In genomic region chr5:149403923-149404745, GRCh38 we compare ENCODE assay signal across 16 cellular contexts. TPM values are rescaled to one million over a fixed set of nuclear protein-coding genes. Genes with fewer than 3 reads are reported as not detected.
DNase-seq lines count a peak whose midpoint lies in the region; ATAC-seq and TF ChIP-seq lines count a peak whose summit lies in the region.
"Had no signal": no experiment of that assay in that cellular context is flagged by ENCODE, and none has a peak within 500 bp of the region (broad histone marks: within the 10 kb centered on the region; RNA-seq: fewer than 3 reads in every experiment).

No MANE protein-coding gene starts in this region.

- H3K27ac ChIP-seq in AG04450 (ENCODE audit: low read depth, low read length), result peak overlapping the region; percentile 95

- peaks cover 7% of the 10 kb centered on the region for H3K36me3 Mint-ChIP-seq in osteocyte (ENCODE audit: unreplicated experiment)
- H3K36me3 Mint-ChIP-seq in progenitor cell of endocrine pancreas (ENCODE audit: insufficient read depth), result no peaks in the 10 kb centered on the region
- H3K36me3 Mint-ChIP-seq in effector memory CD8-positive, alpha-beta T cell (ENCODE audit: insufficient read depth), result no peaks in the 10 kb centered on the region
- H3K36me3 Mint-ChIP-seq in activated T-helper 2 cell treated with anti-CD3 and anti-CD28 coated beads, Interferon-gamma antibody, Interleukin-2, Interleukin-4, amounts not matched to agents 10 μg/mL and 5 μg/mL and 100 μg/mL, durations not matched to agents 14 hours and 24 hours and 36 hours (ENCODE audit: low read depth), result no peaks in the 10 kb centered on the region
- H3K36me3 Mint-ChIP-seq: activated naive CD4-positive, alpha-beta T cell treated with anti-CD3 and anti-CD28 coated beads, Interleukin-2, amount 50 U/mL, for 24 hours had no signal

- peak overlapping the region; percentile 93 for H3K27ac Mint-ChIP-seq in osteocyte (ENCODE audit: unreplicated experiment)
- H3K27ac Mint-ChIP-seq in progenitor cell of endocrine pancreas, result no peak overlapping the region
- peak overlapping the region in 1 of 2 donors; percentile 35 for H3K27ac Mint-ChIP-seq in effector memory CD8-positive, alpha-beta T cell
- no peak overlapping the region for H3K27ac Mint-ChIP-seq in activated T-helper 2 cell treated with anti-CD3 and anti-CD28 coated beads, Interferon-gamma antibody, Interleukin-2, Interleukin-4, amounts not matched to agents 10 μg/mL and 5 μg/mL and 100 μg/mL, durations not matched to agents 14 hours and 24 hours and 36 hours
- H3K27ac Mint-ChIP-seq: activated naive CD4-positive, alpha-beta T cell treated with anti-CD3 and anti-CD28 coated beads, Interleukin-2, amount 50 U/mL, for 24 hours had no signal

- H3K4me1 Mint-ChIP-seq in osteocyte (ENCODE audit: unreplicated experiment) (peaks cover 66% of the 10 kb centered on the region), progenitor cell of endocrine pancreas (ENCODE audit: low read depth) (peaks cover 2% of the 10 kb centered on the region)
- no peaks in the 10 kb centered on the region for H3K4me1 Mint-ChIP-seq in effector memory CD8-positive, alpha-beta T cell (ENCODE audit: low read depth in 2 of 2)
- H3K4me1 Mint-ChIP-seq in activated T-helper 2 cell treated with anti-CD3 and anti-CD28 coated beads, Interferon-gamma antibody, Interleukin-2, Interleukin-4, amounts not matched to agents 10 μg/mL and 5 μg/mL and 100 μg/mL, durations not matched to agents 14 hours and 24 hours and 36 hours (ENCODE audit: low read depth), result no peaks in the 10 kb centered on the region
- H3K4me1 Mint-ChIP-seq: activated naive CD4-positive, alpha-beta T cell treated with anti-CD3 and anti-CD28 coated beads, Interleukin-2, amount 50 U/mL, for 24 hours had no signal

- H3K27me3 Mint-ChIP-seq in osteocyte (ENCODE audit: unreplicated experiment) (no peaks in the 10 kb centered on the region), progenitor cell of endocrine pancreas (peaks cover 11% of the 10 kb centered on the region)
- peaks cover 29 to 80% of the 10 kb centered on the region in 2 donors for H3K27me3 Mint-ChIP-seq in effector memory CD8-positive, alpha-beta T cell
- H3K27me3 Mint-ChIP-seq in activated T-helper 2 cell treated with anti-CD3 and anti-CD28 coated beads, Interferon-gamma antibody, Interleukin-2, Interleukin-4, amounts not matched to agents 10 μg/mL and 5 μg/mL and 100 μg/mL, durations not matched to agents 14 hours and 24 hours and 36 hours (ENCODE audit: low read depth), result no peaks in the 10 kb centered on the region
- H3K27me3 Mint-ChIP-seq: activated naive CD4-positive, alpha-beta T cell treated with anti-CD3 and anti-CD28 coated beads, Interleukin-2, amount 50 U/mL, for 24 hours had no signal

- H3K9me3 Mint-ChIP-seq in osteocyte (ENCODE audit: unreplicated experiment), result no peaks in the 10 kb centered on the region
- H3K9me3 Mint-ChIP-seq in progenitor cell of endocrine pancreas (ENCODE audit: low read depth), result no peaks in the 10 kb centered on the region
- H3K9me3 Mint-ChIP-seq in effector memory CD8-positive, alpha-beta T cell, result no peaks in the 10 kb centered on the region
- H3K9me3 Mint-ChIP-seq in activated T-helper 2 cell treated with anti-CD3 and anti-CD28 coated beads, Interferon-gamma antibody, Interleukin-2, Interleukin-4, amounts not matched to agents 10 μg/mL and 5 μg/mL and 100 μg/mL, durations not matched to agents 14 hours and 24 hours and 36 hours, result no peaks in the 10 kb centered on the region
- H3K9me3 Mint-ChIP-seq: activated naive CD4-positive, alpha-beta T cell treated with anti-CD3 and anti-CD28 coated beads, Interleukin-2, amount 50 U/mL, for 24 hours had no signal

- H3K4me3 ChIP-seq in AG04450 (ENCODE audit: low read depth, low read length), result peak overlapping the region; percentile 41
- H3K4me3 ChIP-seq in epithelial cell of esophagus (ENCODE audit: low read length), result no peak overlapping the region
- H3K4me3 ChIP-seq: skin epidermis had no signal

- no peak for TF ChIP-seq CTCF in AG04450 (IDR thresholded peaks at IDR 0.05; ENCODE audit: low read depth, low read length)
- no peak for TF ChIP-seq CTCF in epithelial cell of esophagus (IDR thresholded peaks at IDR 0.05; ENCODE audit: insufficient read depth, low read depth, low read length, missing control alignments)
- no peak for TF ChIP-seq CTCF in osteocyte (IDR thresholded peaks at IDR 0.05)
- TF ChIP-seq CTCF in progenitor cell of endocrine pancreas (IDR thresholded peaks at IDR 0.05; ENCODE audit: unreplicated experiment), result no peak

- DNase-seq in AG04450 (ENCODE audit: low read depth, low spot score), result no peak
- DNase-seq in NCI-H187 treated with DMSO at 0.1 percent for 48 hours (lab: John Stamatoyannopoulos, UW), result peak; percentile 8
- peak; percentile 15 for DNase-seq in epithelial cell of esophagus (ENCODE audit: low read depth)
- DNase-seq in osteocyte (ENCODE audit: extremely low spot score, unreplicated experiment), result no peak
- DNase-seq in ecto neural progenitor cell (ENCODE audit: low spot score), result no peak
- DNase-seq in progenitor cell of endocrine pancreas (ENCODE audit: low spot score, unreplicated experiment), result no peak
- DNase-seq in effector memory CD8-positive, alpha-beta T cell, result no peak
- DNase-seq in activated T-helper 2 cell treated with anti-CD3 and anti-CD28 coated beads, Interferon-gamma antibody, Interleukin-2, Interleukin-4, amounts not matched to agents 10 μg/mL and 5 μg/mL and 100 μg/mL, durations not matched to agents 14 hours and 24 hours and 36 hours (ENCODE audit: low spot score), result no peak
- DNase-seq: activated CD4-positive, CD25-positive, alpha-beta regulatory T cell treated with anti-CD3 and anti-CD28 coated beads, Interleukin-2, amount 50 U/mL, for 72 hours; C1 segment of cervical spinal cord; left colon; NCI-H2107; stimulated activated CD8-positive, alpha-beta memory T cell treated with anti-CD3 and anti-CD28 coated beads, Interleukin-4, amount 100 ng/mL, for 48 hours had no signal

- POLR2A ChIA-PET in AG04450 (lab: Yijun Ruan, JAX), result interaction anchor here (0.7 to 6.4 kb wide), 8 partner anchors 9 to 30 kb away, joined by 3 to 95 read pairs (median 4); no protein-coding TSS in a partner anchor

- intact Hi-C loops in activated T-helper 2 cell treated with anti-CD3 and anti-CD28 coated beads, Interferon-gamma antibody, Interleukin-2, Interleukin-4, amounts not matched to agents 10 μg/mL and 5 μg/mL and 100 μg/mL, durations not matched to agents 14 hours and 24 hours and 36 hours (cut with micrococcal nuclease), result no loop called here

- no peaks in the 10 kb centered on the region for H3K27me3 ChIP-seq in AG04450 (ENCODE audit: control insufficient read depth, insufficient read depth, low read length)

- H3K4me3 Mint-ChIP-seq in osteocyte (ENCODE audit: unreplicated experiment) (peak overlapping the region; percentile 0), progenitor cell of endocrine pancreas (ENCODE audit: low read depth) (no peak overlapping the region)
- H3K4me3 Mint-ChIP-seq in effector memory CD8-positive, alpha-beta T cell, result no peak overlapping the region
- no peak overlapping the region for H3K4me3 Mint-ChIP-seq in activated T-helper 2 cell treated with anti-CD3 and anti-CD28 coated beads, Interferon-gamma antibody, Interleukin-2, Interleukin-4, amounts not matched to agents 10 μg/mL and 5 μg/mL and 100 μg/mL, durations not matched to agents 14 hours and 24 hours and 36 hours (ENCODE audit: low read depth)
- H3K4me3 Mint-ChIP-seq: activated naive CD4-positive, alpha-beta T cell treated with anti-CD3 and anti-CD28 coated beads, Interleukin-2, amount 50 U/mL, for 24 hours had no signal

- no peaks in the 10 kb centered on the region for H3K9me3 ChIP-seq in AG04450 (ENCODE audit: control insufficient read depth, insufficient read depth, low read length)

- CTCF ChIA-PET in AG04450 (lab: Charles Lee), result interaction anchor here (0.5 to 2.9 kb wide), 6 partner anchors 17 to 161 kb away, joined by 3 to 14 read pairs (median 4); no protein-coding TSS in a partner anchor

- ATAC-seq in effector memory CD8-positive, alpha-beta T cell (replicated peaks), result no peak
- ATAC-seq: left colon, Right ventricle myocardium inferior had no signal

RNA-seq across cellular contexts. Expression of gene IL17B, which starts 25.0 kb away (rescaled TPM):
- 0.24 TPM in 1 of 2 replicates, not detected in the other for polyA plus RNA-seq in AG04450 (2011; rRNA removed)
- polyA minus RNA-seq in AG04450 (2011; rRNA and poly(A)+ RNA removed), result 0.41 TPM in 1 of 2 replicates, not detected in the other
- total RNA-seq in osteocyte (not detected in 2 replicates), progenitor cell of endocrine pancreas (not detected in 2 replicates)
- not detected in 2 replicates for total RNA-seq in activated T-helper 2 cell treated with anti-CD3 and anti-CD28 coated beads, Interferon-gamma antibody, Interleukin-2, Interleukin-4, amounts not matched to agents 10 μg/mL and 5 μg/mL and 100 μg/mL, durations not matched to agents 14 hours and 24 hours and 36 hours
- total RNA-seq: Right ventricle myocardium inferior had no signal

RNA-seq across cellular contexts. Expression of gene PCYOX1L, which starts 46.3 kb away (rescaled TPM):
- polyA plus RNA-seq in AG04450 (2011; rRNA removed), result 11.0 and 11.8 TPM in 2 replicates
- polyA minus RNA-seq in AG04450 (2011; rRNA and poly(A)+ RNA removed), result 6.2 and 7.5 TPM in 2 replicates
- total RNA-seq in osteocyte (7.7 TPM in 2 replicates), progenitor cell of endocrine pancreas (18.6 and 20.6 TPM in 2 replicates)
- 16.6 and 17.8 TPM in 2 replicates for total RNA-seq in activated T-helper 2 cell treated with anti-CD3 and anti-CD28 coated beads, Interferon-gamma antibody, Interleukin-2, Interleukin-4, amounts not matched to agents 10 μg/mL and 5 μg/mL and 100 μg/mL, durations not matched to agents 14 hours and 24 hours and 36 hours

RNA-seq across cellular contexts. Expression of gene GRPEL2, which starts 58.8 kb away (rescaled TPM):
- 15.0 and 21.6 TPM in 2 replicates for polyA plus RNA-seq in AG04450 (2011; rRNA removed)
- 30.5 and 31.8 TPM in 2 replicates for polyA minus RNA-seq in AG04450 (2011; rRNA and poly(A)+ RNA removed)
- total RNA-seq in osteocyte, result 25.2 and 25.6 TPM in 2 replicates
- 17.6 and 20.2 TPM in 2 replicates for total RNA-seq in progenitor cell of endocrine pancreas
- total RNA-seq in activated T-helper 2 cell treated with anti-CD3 and anti-CD28 coated beads, Interferon-gamma antibody, Interleukin-2, Interleukin-4, amounts not matched to agents 10 μg/mL and 5 μg/mL and 100 μg/mL, durations not matched to agents 14 hours and 24 hours and 36 hours, result 22.5 TPM in 2 replicates

Comparison
In these comparisons a context has a peak if more than half of its experiments do, and no peak if none do; other contexts are left out.
1. DNase-seq: peak in NCI-H187 treated with DMSO at 0.1 percent for 48 hours (single experiment) and epithelial cell of esophagus (single experiment); none in AG04450 (single experiment), osteocyte (single experiment), ecto neural progenitor cell (single experiment), progenitor cell of endocrine pancreas (single experiment), effector memory CD8-positive, alpha-beta T cell (0 of 3) and activated T-helper 2 cell treated with anti-CD3 and anti-CD28 coated beads, Interferon-gamma antibody, Interleukin-2, Interleukin-4, amounts not matched to agents 10 μg/mL and 5 μg/mL and 100 μg/mL, durations not matched to agents 14 hours and 24 hours and 36 hours (single experiment).